ENCODE assay signal across 28 cellular contexts in genomic region chr6:54074109-54074508, GRCh38. TPM values are rescaled to one million over a fixed set of nuclear protein-coding genes. Genes with fewer than 3 reads are reported as not detected.
"Had no signal": no experiment of that assay in that cellular context is flagged by ENCODE, and none has a peak within 500 bp of the region (broad histone marks: within the 10 kb centered on the region; RNA-seq: fewer than 3 reads in every experiment).

No MANE protein-coding gene starts in this region.

- H3K4me1 ChIP-seq: ascending aorta, SJSA1 had no signal

- DNase-seq: activated CD4-positive, alpha-beta T cell treated with anti-CD3 and anti-CD28 coated beads for 48 hours; activated CD4-positive, alpha-beta T cell treated with anti-CD3 and anti-CD28 coated beads, Interleukin-2, amount 50 U/mL, for 4 hours; activated CD4-positive, CD25-positive, alpha-beta regulatory T cell treated with anti-CD3 and anti-CD28 coated beads, Interleukin-2, amount 50 U/mL, for 72 hours; activated CD8-positive, alpha-beta memory T cell treated with anti-CD3 and anti-CD28 coated beads, Interleukin-2, amount 10 ng/mL, durations not matched to agents 7 days and 5 days; activated effector memory CD4-positive, alpha-beta T cell treated with Interleukin-2 at 50 U/mL for 16 hours; activated naive CD4-positive, alpha-beta T cell treated with Interleukin-2 at 50 U/mL for 16 hours; activated naive CD8-positive, alpha-beta T cell treated with anti-CD3 and anti-CD28 coated beads, Interleukin-2, amount 50 U/mL, for 24 hours; activated T-cell treated with anti-CD3 and anti-CD28 coated beads, Interleukin-2, amount 50 U/mL, for 24 hours; amniotic stem cell; NCI-H1092; NCI-H1417; NCI-H1930; NCI-H2171; NCI-H2227 treated with DMSO at 0.1 percent for 48 hours; NCI-H446 treated with DMSO at 0.1 percent for 48 hours; NCI-H524 treated with DMSO at 0.1 percent for 48 hours; NCI-H82; Peyer's patch had no signal

- H3K4me3 ChIP-seq: ascending aorta, Peyer's patch, SJSA1 had no signal

- H3K36me3 Mint-ChIP-seq: activated CD8-positive, alpha-beta memory T cell treated with anti-CD3 and anti-CD28 coated beads, Interleukin-2, amount 10 ng/mL, durations not matched to agents 7 days and 5 days; activated naive CD4-positive, alpha-beta T cell treated with anti-CD3 and anti-CD28 coated beads, Interleukin-2, amount 50 U/mL, for 72 hours; brain had no signal

- H3K27me3 ChIP-seq: ascending aorta, Peyer's patch, SJSA1 had no signal

- H3K36me3 ChIP-seq: ascending aorta, Peyer's patch, SJSA1 had no signal

- H3K27me3 Mint-ChIP-seq: activated CD8-positive, alpha-beta memory T cell treated with anti-CD3 and anti-CD28 coated beads, Interleukin-2, amount 10 ng/mL, durations not matched to agents 7 days and 5 days; activated naive CD8-positive, alpha-beta T cell treated with anti-CD3 and anti-CD28 coated beads, Interleukin-2, amount 50 U/mL, for 24 hours had no signal

- ATAC-seq: activated CD8-positive, alpha-beta memory T cell treated with anti-CD3 and anti-CD28 coated beads, Interleukin-2, amount 10 ng/mL, durations not matched to agents 7 days and 5 days; activated naive CD4-positive, alpha-beta T cell treated with anti-CD3 and anti-CD28 coated beads, Interleukin-2, amount 50 U/mL, for 72 hours; activated naive CD8-positive, alpha-beta T cell treated with anti-CD3 and anti-CD28 coated beads, Interleukin-2, amount 50 U/mL, for 24 hours; SK-N-SH treated with all-trans-retinoic acid at 6 μM for 48 hours had no signal

- H3K27ac ChIP-seq: ascending aorta, KMS-11, Peyer's patch, RWPE1, SJSA1 had no signal

- H3K4me1 Mint-ChIP-seq: activated CD8-positive, alpha-beta memory T cell treated with anti-CD3 and anti-CD28 coated beads, Interleukin-2, amount 10 ng/mL, durations not matched to agents 7 days and 5 days; activated naive CD8-positive, alpha-beta T cell treated with anti-CD3 and anti-CD28 coated beads, Interleukin-2, amount 50 U/mL, for 24 hours had no signal

- H3K9me3 Mint-ChIP-seq: activated naive CD4-positive, alpha-beta T cell treated with anti-CD3 and anti-CD28 coated beads, Interleukin-2, amount 50 U/mL, for 72 hours; activated naive CD8-positive, alpha-beta T cell treated with anti-CD3 and anti-CD28 coated beads, Interleukin-2, amount 50 U/mL, for 24 hours; activated T-cell treated with anti-CD3 and anti-CD28 coated beads, Interleukin-2, amount 50 U/mL, for 24 hours; activated T-helper 1 cell treated with anti-CD3 and anti-CD28 coated beads, Interleukin-12 subunit alpha, Interleukin-12 subunit beta, Interleukin-2, Interleukin-4 antibody, amounts not matched to agents 30 ng/mL and 10 ng/mL and 1 ng/mL, durations not matched to agents 14 hours and 24 hours and 36 hours; brain; T-helper 1 cell treated with Interleukin-12 subunit alpha and Interleukin-12 subunit beta and Interleukin-4 antibody, amounts not matched to agents 30 μg/mL and 1 μg/mL, for 36 hours had no signal

- H3K9ac ChIP-seq: KMS-11 had no signal

- H3K9me3 ChIP-seq: ascending aorta, Peyer's patch, SJSA1 had no signal

- H3K4me3 Mint-ChIP-seq: activated CD8-positive, alpha-beta memory T cell treated with anti-CD3 and anti-CD28 coated beads, Interleukin-2, amount 10 ng/mL, durations not matched to agents 7 days and 5 days; activated naive CD8-positive, alpha-beta T cell treated with anti-CD3 and anti-CD28 coated beads, Interleukin-2, amount 50 U/mL, for 24 hours; activated T-cell treated with anti-CD3 and anti-CD28 coated beads, Interleukin-2, amount 50 U/mL, for 24 hours; activated T-helper 1 cell treated with anti-CD3 and anti-CD28 coated beads, Interleukin-12 subunit alpha, Interleukin-12 subunit beta, Interleukin-2, Interleukin-4 antibody, amounts not matched to agents 30 ng/mL and 10 ng/mL and 1 ng/mL, durations not matched to agents 14 hours and 24 hours and 36 hours; brain; T-helper 1 cell treated with Interleukin-12 subunit alpha and Interleukin-12 subunit beta and Interleukin-4 antibody, amounts not matched to agents 30 μg/mL and 1 μg/mL, for 36 hours had no signal

- H3K4me2 ChIP-seq: KMS-11 had no signal

- H3K27ac Mint-ChIP-seq: activated CD8-positive, alpha-beta memory T cell treated with anti-CD3 and anti-CD28 coated beads, Interleukin-2, amount 10 ng/mL, durations not matched to agents 7 days and 5 days; activated naive CD4-positive, alpha-beta T cell treated with anti-CD3 and anti-CD28 coated beads, Interleukin-2, amount 50 U/mL, for 72 hours; activated naive CD8-positive, alpha-beta T cell treated with anti-CD3 and anti-CD28 coated beads, Interleukin-2, amount 50 U/mL, for 24 hours; activated T-cell treated with anti-CD3 and anti-CD28 coated beads, Interleukin-2, amount 50 U/mL, for 24 hours; activated T-helper 1 cell treated with anti-CD3 and anti-CD28 coated beads, Interleukin-12 subunit alpha, Interleukin-12 subunit beta, Interleukin-2, Interleukin-4 antibody, amounts not matched to agents 30 ng/mL and 10 ng/mL and 1 ng/mL, durations not matched to agents 14 hours and 24 hours and 36 hours; T-helper 1 cell treated with Interleukin-12 subunit alpha and Interleukin-12 subunit beta and Interleukin-4 antibody, amounts not matched to agents 30 μg/mL and 1 μg/mL, for 36 hours had no signal

RNA-seq across cellular contexts. Expression of gene MLIP, which starts 37.1 kb away (rescaled TPM):
- total RNA-seq: activated CD8-positive, alpha-beta memory T cell treated with anti-CD3 and anti-CD28 coated beads, Interleukin-2, amount 10 ng/mL, durations not matched to agents 7 days and 5 days; activated naive CD4-positive, alpha-beta T cell treated with anti-CD3 and anti-CD28 coated beads, Interleukin-2, amount 50 U/mL, for 72 hours; activated T-helper 1 cell treated with anti-CD3 and anti-CD28 coated beads, Interleukin-12 subunit alpha, Interleukin-12 subunit beta, Interleukin-2, Interleukin-4 antibody, amounts not matched to agents 30 ng/mL and 10 ng/mL and 1 ng/mL, durations not matched to agents 14 hours and 24 hours and 36 hours; ascending aorta; MCF 10A; SJSA1 had no signal
